Comparison of ENCODE assay signal across 1 cellular context in genomic region chr6:31764239-31764638, GRCh38.
TF ChIP-seq lines count a peak whose summit lies in the region.

No MANE protein-coding gene starts in this region.

TF ChIP-seq in IMR-90, 13 proteins besides CTCF, POLR2A, EP300 and RAD21:
- TF ChIP-seq MAFK (IDR thresholded peaks at IDR 0.05; ENCODE audit: low read depth, low read length) (no peak), SMC3 (IDR thresholded peaks at IDR 0.05; ENCODE audit: low read depth, low read length) (no peak), RCOR1 (IDR thresholded peaks at IDR 0.05; ENCODE audit: insufficient replicate concordance, low read length) (no peak), MAZ (IDR thresholded peaks at IDR 0.05; ENCODE audit: borderline replicate concordance, low read depth, low read length) (no peak), CHD1 (IDR thresholded peaks at IDR 0.05; ENCODE audit: low read depth, low read length) (no peak), RFX5 (IDR thresholded peaks at IDR 0.05; ENCODE audit: low read depth, low read length) (no peak), BHLHE40 (IDR thresholded peaks at IDR 0.05; ENCODE audit: low read depth, low read length) (no peak), CEBPB (IDR thresholded peaks at IDR 0.05; ENCODE audit: low read depth, low read length) (no peak), NFE2L2 (IDR thresholded peaks at IDR 0.05; ENCODE audit: low read depth, low read length) (no peak), MXI1 (IDR thresholded peaks at IDR 0.05; ENCODE audit: borderline replicate concordance, low read depth, low read length) (no peak), FOS (IDR thresholded peaks at IDR 0.05; ENCODE audit: low read depth, low read length) (no peak)
- TF ChIP-seq, protein P1, sequence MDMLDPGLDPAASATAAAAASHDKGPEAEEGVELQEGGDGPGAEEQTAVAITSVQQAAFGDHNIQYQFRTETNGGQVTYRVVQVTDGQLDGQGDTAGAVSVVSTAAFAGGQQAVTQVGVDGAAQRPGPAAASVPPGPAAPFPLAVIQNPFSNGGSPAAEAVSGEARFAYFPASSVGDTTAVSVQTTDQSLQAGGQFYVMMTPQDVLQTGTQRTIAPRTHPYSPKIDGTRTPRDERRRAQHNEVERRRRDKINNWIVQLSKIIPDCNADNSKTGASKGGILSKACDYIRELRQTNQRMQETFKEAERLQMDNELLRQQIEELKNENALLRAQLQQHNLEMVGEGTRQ (IDR thresholded peaks at IDR 0.05; ENCODE audit: low read depth, low read length), result no peak
- TF ChIP-seq, protein P2, sequence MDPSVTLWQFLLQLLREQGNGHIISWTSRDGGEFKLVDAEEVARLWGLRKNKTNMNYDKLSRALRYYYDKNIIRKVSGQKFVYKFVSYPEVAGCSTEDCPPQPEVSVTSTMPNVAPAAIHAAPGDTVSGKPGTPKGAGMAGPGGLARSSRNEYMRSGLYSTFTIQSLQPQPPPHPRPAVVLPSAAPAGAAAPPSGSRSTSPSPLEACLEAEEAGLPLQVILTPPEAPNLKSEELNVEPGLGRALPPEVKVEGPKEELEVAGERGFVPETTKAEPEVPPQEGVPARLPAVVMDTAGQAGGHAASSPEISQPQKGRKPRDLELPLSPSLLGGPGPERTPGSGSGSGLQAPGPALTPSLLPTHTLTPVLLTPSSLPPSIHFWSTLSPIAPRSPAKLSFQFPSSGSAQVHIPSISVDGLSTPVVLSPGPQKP (IDR thresholded peaks at IDR 0.05; ENCODE audit: borderline replicate concordance, low read depth, low read length), result no peak
